Comparison of ENCODE assay signal across 8 cellular contexts in genomic region chr17:64662774-64663367, GRCh38. TPM values are rescaled to one million over a fixed set of nuclear protein-coding genes. Genes with fewer than 3 reads are reported as not detected.
A peak's percentile ranks its signal among the peaks of the same experiment; 100 is the strongest.
DNase-seq lines count a peak whose midpoint lies in the region; ATAC-seq and TF ChIP-seq lines count a peak whose summit lies in the region.

No MANE protein-coding gene starts in this region.

- ATAC-seq in HG02759 (IDR thresholded peaks at IDR 0.05; ENCODE audit: unreplicated experiment): no peak
- ATAC-seq in HG02870 (IDR thresholded peaks at IDR 0.05; ENCODE audit: unreplicated experiment): no peak
- no peak for ATAC-seq in GM18517 (IDR thresholded peaks at IDR 0.05; ENCODE audit: unreplicated experiment)

- H3K9me3 Mint-ChIP-seq in endothelial cell (ENCODE audit: unreplicated experiment): no peaks in the 10 kb centered on the region
- no peaks in the 10 kb centered on the region for H3K9me3 Mint-ChIP-seq in osteocyte (ENCODE audit: unreplicated experiment)

- H3K4me3 Mint-ChIP-seq in endothelial cell (ENCODE audit: unreplicated experiment) (peak overlapping the region; percentile 92), osteocyte (ENCODE audit: unreplicated experiment) (peak overlapping the region; percentile 87)

- H3K27me3 Mint-ChIP-seq in endothelial cell (ENCODE audit: unreplicated experiment) (peaks cover 7% of the 10 kb centered on the region), osteocyte (ENCODE audit: unreplicated experiment) (no peaks in the 10 kb centered on the region)

- peak overlapping the region; percentile 80 for H3K4me3 ChIP-seq in GM12865 (ENCODE audit: low read depth, low read length)

- H3K36me3 Mint-ChIP-seq in endothelial cell (ENCODE audit: low read depth, unreplicated experiment) (peaks cover 6% of the 10 kb centered on the region), osteocyte (ENCODE audit: unreplicated experiment) (no peaks in the 10 kb centered on the region)

- peak overlapping the region; percentile 45 for H3K27ac Mint-ChIP-seq in endothelial cell (ENCODE audit: unreplicated experiment)
- peak overlapping the region; percentile 59 for H3K27ac Mint-ChIP-seq in osteocyte (ENCODE audit: unreplicated experiment)

- no peak for TF ChIP-seq CTCF in GM12865 (IDR thresholded peaks at IDR 0.05; ENCODE audit: insufficient read depth, low read depth, low read length, missing control alignments)
- TF ChIP-seq CTCF in endothelial cell (IDR thresholded peaks at IDR 0.05; ENCODE audit: unreplicated experiment): no peak
- TF ChIP-seq CTCF in osteocyte (IDR thresholded peaks at IDR 0.05): no peak

- H3K4me1 Mint-ChIP-seq in endothelial cell (ENCODE audit: unreplicated experiment) (peaks cover 18% of the 10 kb centered on the region), osteocyte (ENCODE audit: unreplicated experiment) (peaks cover 58% of the 10 kb centered on the region)

- DNase-seq in GM12865 (ENCODE audit: low read depth): no peak
- peak; percentile 64 for DNase-seq in NCI-H510A (lab: John Stamatoyannopoulos, UW)
- DNase-seq in endothelial cell (ENCODE audit: low spot score): no peak
- DNase-seq in osteocyte (ENCODE audit: extremely low spot score, unreplicated experiment): peak; percentile 25
- no peak for DNase-seq in superior temporal gyrus (ENCODE audit: extremely low spot score)

RNA-seq across cellular contexts. Expression of gene SMURF2, which starts 0.8 kb away (rescaled TPM):
- total RNA-seq in endothelial cell (ENCODE audit: unreplicated experiment): 69.2 TPM
- total RNA-seq in osteocyte: 41.7 and 42.3 TPM in 2 replicates

Comparison
In these comparisons a context has a peak if more than half of its experiments do, and no peak if none do; other contexts are left out.
1. DNase-seq: peak in NCI-H510A (single experiment) and osteocyte (single experiment); none in GM12865 (single experiment), endothelial cell (single experiment) and superior temporal gyrus (single experiment).